16 cellular contexts compared by ENCODE assay signal in the genomic region with DNA sequence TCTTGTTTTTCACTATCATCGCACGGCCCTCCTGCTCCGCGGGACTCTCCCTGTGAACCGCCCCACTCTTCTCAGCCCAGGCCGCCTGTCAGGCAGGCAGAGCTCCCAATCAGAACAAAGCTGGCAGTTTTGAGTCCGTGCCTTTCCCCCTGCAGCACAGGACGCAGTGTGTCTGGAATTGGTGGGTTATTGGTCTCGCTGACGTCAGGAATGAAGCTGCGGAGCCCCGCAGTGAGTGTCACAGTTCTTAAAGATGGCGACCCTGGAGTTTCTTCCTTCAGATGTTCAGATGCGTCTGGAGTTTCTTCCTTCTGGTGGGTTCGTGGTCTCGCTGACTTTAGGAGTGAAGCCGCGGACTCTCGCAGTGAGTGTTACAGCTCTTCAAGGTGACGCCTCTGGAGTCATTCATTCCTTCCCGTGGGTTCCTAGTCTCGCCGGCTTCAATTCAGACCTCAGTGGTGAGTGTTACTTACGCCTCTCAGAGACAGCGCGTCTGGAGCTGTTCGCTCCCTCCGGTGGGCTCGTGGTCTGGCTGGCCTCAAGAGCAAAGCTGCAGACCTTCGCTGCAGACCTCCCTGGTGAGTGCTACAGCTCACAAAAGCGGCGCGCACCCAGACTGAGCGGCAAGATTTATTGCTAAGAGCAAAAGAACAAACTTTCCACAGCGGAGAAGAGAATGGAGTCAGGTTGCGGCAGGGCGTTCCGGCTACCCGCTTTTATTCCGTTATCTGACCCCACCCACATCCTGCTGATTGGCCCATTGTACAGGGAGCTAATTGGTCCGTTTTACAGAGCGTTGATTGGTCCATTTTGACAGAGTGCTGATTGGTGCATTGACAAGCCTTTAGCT. TPM values are rescaled to one million over a fixed set of nuclear protein-coding genes. Genes with fewer than 3 reads are reported as not detected.
DNase-seq lines count a peak whose midpoint lies in the region; ATAC-seq and TF ChIP-seq lines count a peak whose summit lies in the region.
"Had no signal": no experiment of that assay in that cellular context is flagged by ENCODE, and none has a peak within 500 bp of the region (broad histone marks: within the 10 kb centered on the region; RNA-seq: fewer than 3 reads in every experiment).

No MANE protein-coding gene starts in this region.

- H3K27ac ChIP-seq in GM23338 (ENCODE audit: low read depth), result no peak overlapping the region
- H3K27ac ChIP-seq: skin epidermis had no signal

- H3K36me3 ChIP-seq in GM23338 (ENCODE audit: insufficient read depth), result no peaks in the 10 kb centered on the region

- H3K4me1 Mint-ChIP-seq in GM23338, result no peaks in the 10 kb centered on the region
- H3K4me1 Mint-ChIP-seq: immature natural killer cell, naive B cell, T-helper 17 cell had no signal

- H3F3A ChIP-seq in GM23338 (replicated peaks; ENCODE audit: low read depth), result no peaks in the 10 kb centered on the region

- H3K36me3 Mint-ChIP-seq in GM23338 (ENCODE audit: low read depth), result peaks cover 5% of the 10 kb centered on the region; the same call in 2 of the 3 replicates
- H3K36me3 Mint-ChIP-seq: immature natural killer cell, naive B cell had no signal

- H3K27me3 ChIP-seq in GM23338 (ENCODE audit: insufficient read depth), result no peaks in the 10 kb centered on the region

- no peak overlapping the region for H3K27ac Mint-ChIP-seq in GM23338
- H3K27ac Mint-ChIP-seq: immature natural killer cell, T-helper 17 cell had no signal

- H2AFZ ChIP-seq in GM23338, result no peak overlapping the region

- H3K4me2 ChIP-seq in GM23338, result no peak overlapping the region

- TF ChIP-seq CTCF in GM23338 (conservative IDR thresholded peaks at IDR 0.05; ENCODE audit: low read depth in 2 of 2), result no peak

- H3K9me2 ChIP-seq in GM23338 (ENCODE audit: insufficient read depth), result no peaks in the 10 kb centered on the region

- H3K4me3 ChIP-seq in GM23338, result no peak overlapping the region
- peak overlapping the region; percentile 29 for H3K4me3 ChIP-seq in skeletal muscle cell (ENCODE audit: low read depth, low read length)
- H3K4me3 ChIP-seq: skin epidermis had no signal

- no peaks in the 10 kb centered on the region for H3K79me2 ChIP-seq in GM23338 (replicated peaks; ENCODE audit: insufficient read depth)

- no peak overlapping the region; the same call in 2 of the 3 replicates for H3K4me3 Mint-ChIP-seq in GM23338
- H3K4me3 Mint-ChIP-seq: immature natural killer cell, T-helper 17 cell had no signal

- H4K20me1 ChIP-seq in GM23338 (replicated peaks; ENCODE audit: insufficient read depth), result no peaks in the 10 kb centered on the region

- DNase-seq in NCI-H748 (lab: John Stamatoyannopoulos, UW; ENCODE audit: unreplicated experiment), result peak; percentile 71
- no peak for DNase-seq in NCI-H748 treated with DMSO at 0.1 percent for 48 hours (lab: John Stamatoyannopoulos, UW)
- DNase-seq in GM23338 (ENCODE audit: low spot score), result peak; percentile 10
- peak; percentile 5 for DNase-seq in iPS-NIHi7 (ENCODE audit: extremely low spot score)
- no peak for DNase-seq in skeletal muscle cell (ENCODE audit: low read depth)
- DNase-seq in NCI-H1092 (lab: John Stamatoyannopoulos, UW), result no peak
- DNase-seq in COLO829 (ENCODE audit: low spot score), result no peak
- DNase-seq: activated CD4-positive, alpha-beta T cell treated with anti-CD3 and anti-CD28 coated beads, Interleukin-2, amount 50 U/mL, for 48 hours; DMS53; immature natural killer cell; naive B cell; NCI-H1417 treated with DMSO at 0.1 percent for 48 hours; NCI-H446 treated with DMSO at 0.1 percent for 48 hours; T-helper 17 cell had no signal

- H3K27me3 Mint-ChIP-seq in GM23338 (ENCODE audit: insufficient read depth, low read depth, poor library complexity), result peaks cover 3% of the 10 kb centered on the region
- H3K27me3 Mint-ChIP-seq: T-helper 17 cell had no signal

- ATAC-seq in GM23338, result no peak
- no peak for ATAC-seq in GM21515 (IDR thresholded peaks at IDR 0.05; ENCODE audit: unreplicated experiment)
- ATAC-seq: T-helper 17 cell had no signal

- no peaks in the 10 kb centered on the region; the same call in 2 of the 3 replicates for H3K9me3 Mint-ChIP-seq in GM23338
- H3K9me3 Mint-ChIP-seq: immature natural killer cell had no signal

- H3K4me1 ChIP-seq in GM23338 (ENCODE audit: insufficient read depth), result no peaks in the 10 kb centered on the region

TF ChIP-seq in GM23338, 12 proteins besides CTCF, POLR2A, EP300 and RAD21:
- TF ChIP-seq ZNF331 (CRISPR knock-in tag; IDR thresholded peaks at IDR 0.05; ENCODE audit: low read depth) (no peak), JUNB (IDR thresholded peaks at IDR 0.05; ENCODE audit: unreplicated experiment) (no peak), POLR2AphosphoS5 (IDR thresholded peaks at IDR 0.05; ENCODE audit: low read depth) (no peak)

RNA-seq across cellular contexts. Expression of gene ZDHHC11B, which starts 7.4 kb away (rescaled TPM):
- total RNA-seq in GM23338 (2014; rRNA removed; shearing (Covaris generic)), result 1.2 and 1.3 TPM in 2 replicates
- 0.83 and 0.89 TPM in 2 replicates for polyA plus RNA-seq in GM23338 (2016; fragmentation: Nextera tagmentation; extraction: Ambion mirVana)
- polyA plus RNA-seq: immature natural killer cell had no signal

Comparison
In these comparisons a context has a peak if more than half of its experiments do, and no peak if none do; other contexts are left out.
1. DNase-seq: peak in NCI-H748 (single experiment), GM23338 (single experiment) and iPS-NIHi7 (single experiment); none in NCI-H748 treated with DMSO at 0.1 percent for 48 hours (single experiment), skeletal muscle cell (single experiment), NCI-H1092 (single experiment) and COLO829 (single experiment).